Comparison of ENCODE assay signal across 8 cellular contexts in genomic region chr1:1440941-1441888, GRCh38. TPM values are rescaled to one million over a fixed set of nuclear protein-coding genes. Genes with fewer than 3 reads are reported as not detected.
DNase-seq lines count a peak whose midpoint lies in the region; ATAC-seq, FAIRE-seq and TF ChIP-seq lines count a peak whose summit lies in the region.

No MANE protein-coding gene starts in this region.

- DNase-seq in GM18507 (ENCODE audit: extremely low spot score, insufficient read length, low read depth) (peak; percentile 77), T follicular helper cell (ENCODE audit: low read depth) (peak; percentile 40), astrocyte (ENCODE audit: low read depth) (no peak), keratinocyte (ENCODE audit: low read depth, low spot score) (no peak), COR-L47 (lab: John Stamatoyannopoulos, UW) (no peak)
- peak; percentile 35 to 66 for DNase-seq in stimulated activated CD4-positive, alpha-beta T cell treated with anti-CD3 and anti-CD28 coated beads, Interleukin-4, amount 100 ng/mL, for 4 hours

- H3K9ac ChIP-seq in astrocyte (ENCODE audit: low read length), result no peak overlapping the region
- H3K9ac ChIP-seq in keratinocyte (ENCODE audit: control insufficient read depth, extremely low read depth, insufficient read depth, low read length), result no peak overlapping the region

- H3K27me3 ChIP-seq in astrocyte (ENCODE audit: insufficient read depth, low read length), result no peaks in the 10 kb centered on the region
- H3K27me3 ChIP-seq in keratinocyte (ENCODE audit: control insufficient read depth, extremely low read depth, insufficient read depth, low read length), result no peaks in the 10 kb centered on the region

- H3K4me3 Mint-ChIP-seq in astrocyte (ENCODE audit: unreplicated experiment), result no peak overlapping the region

- H3K36me3 ChIP-seq in astrocyte (ENCODE audit: insufficient read depth, low read length) (no peaks in the 10 kb centered on the region), keratinocyte (ENCODE audit: control insufficient read depth in 2 of 2, extremely low read depth in 1 of 2, insufficient read depth in 2 of 2, low read length in 2 of 2) (no peaks in the 10 kb centered on the region)

- no peaks in the 10 kb centered on the region for H3K27me3 Mint-ChIP-seq in astrocyte (ENCODE audit: low read depth, unreplicated experiment)

- no peaks in the 10 kb centered on the region for H3K36me3 Mint-ChIP-seq in astrocyte (ENCODE audit: low read depth, unreplicated experiment)

- H2AFZ ChIP-seq in astrocyte (ENCODE audit: low read depth, low read length) (no peak overlapping the region), keratinocyte (ENCODE audit: control insufficient read depth, low read length) (no peak overlapping the region)

- no peak for ATAC-seq in HG03108 (IDR thresholded peaks at IDR 0.05; ENCODE audit: unreplicated experiment)

- peaks cover 2% of the 10 kb centered on the region for H3K4me1 ChIP-seq in astrocyte (ENCODE audit: insufficient read depth, low read length)
- H3K4me1 ChIP-seq in keratinocyte (ENCODE audit: control insufficient read depth, extremely low read depth, insufficient read depth, low read length), result peaks cover 1% of the 10 kb centered on the region

- H3K27ac ChIP-seq in 22Rv1 (no peak overlapping the region), astrocyte (ENCODE audit: low read depth, low read length) (no peak overlapping the region), keratinocyte (ENCODE audit: control insufficient read depth, insufficient read depth, low read length) (no peak overlapping the region)

- TF ChIP-seq CTCF in 22Rv1 (IDR thresholded peaks at IDR 0.05) (peak; percentile 99), astrocyte (IDR thresholded peaks at IDR 0.05; ENCODE audit: insufficient read depth, low read depth, low read length) (peak; percentile 49), keratinocyte (optimal IDR thresholded peaks at IDR 0.05 in 1 of 3, IDR thresholded peaks at IDR 0.05 in 1 of 3, conservative IDR thresholded peaks at IDR 0.05 in 1 of 3; ENCODE audit: extremely low read depth in 1 of 3, insufficient read depth in 2 of 3, low read length in 3 of 3) (peak; percentile 88 to 98 (median 93))

- dilution Hi-C loops in keratinocyte (cut with MboI; ENCODE audit: extremely low pct_ligation_motif_present, low sequenced_read_pairs), result no loop called here

- no peaks in the 10 kb centered on the region for H3K79me2 ChIP-seq in astrocyte (ENCODE audit: insufficient read depth, low read length)
- H3K79me2 ChIP-seq in keratinocyte (ENCODE audit: control insufficient read depth, insufficient read depth, low read length), result no peaks in the 10 kb centered on the region

- H3K9me3 ChIP-seq in astrocyte (ENCODE audit: insufficient read depth, low read depth, low read length) (no peaks in the 10 kb centered on the region), keratinocyte (ENCODE audit: control insufficient read depth, low read depth, low read length) (no peaks in the 10 kb centered on the region)

- H3K4me1 Mint-ChIP-seq in astrocyte (ENCODE audit: low read depth, unreplicated experiment), result peaks cover 5% of the 10 kb centered on the region

- no peak overlapping the region for H3K4me2 ChIP-seq in astrocyte (ENCODE audit: low read length)
- no peak overlapping the region for H3K4me2 ChIP-seq in keratinocyte (ENCODE audit: control insufficient read depth, extremely low read depth, insufficient read depth, low read depth, low read length)

- peaks cover 6% of the 10 kb centered on the region for H4K20me1 ChIP-seq in astrocyte (ENCODE audit: insufficient read depth, low read length)
- H4K20me1 ChIP-seq in keratinocyte (ENCODE audit: control insufficient read depth, extremely low read depth, insufficient read depth, low read length), result peaks cover 2% of the 10 kb centered on the region

- H3K9me1 ChIP-seq in keratinocyte (ENCODE audit: control insufficient read depth, extremely low read depth, insufficient read depth, low read length), result no peaks in the 10 kb centered on the region

- FAIRE-seq in GM18507 (lab: Jason Lieb, UNC) (peak; percentile 69), astrocyte (lab: Jason Lieb, UNC) (no peak), keratinocyte (lab: Jason Lieb, UNC) (no peak)

- H3K4me3 ChIP-seq in astrocyte (ENCODE audit: insufficient read depth, low read depth, low read length) (no peak overlapping the region), keratinocyte (ENCODE audit: control insufficient read depth in 2 of 3, extremely low read depth in 1 of 3, insufficient read depth in 2 of 3, low read depth in 1 of 3, low read length in 3 of 3) (no peak overlapping the region)

- H3K9me3 Mint-ChIP-seq in astrocyte (ENCODE audit: unreplicated experiment), result no peaks in the 10 kb centered on the region

- H3K27ac Mint-ChIP-seq in astrocyte (ENCODE audit: unreplicated experiment), result peak overlapping the region; percentile 34

RNA-seq across cellular contexts. Expression of gene VWA1, which starts 5.7 kb away (rescaled TPM):
- total RNA-seq in astrocyte, result 60.4 and 81.2 TPM in 2 replicates
- 5.0 to 6.7 TPM (median 6.5 TPM) in 3 replicates for polyA plus RNA-seq in keratinocyte
- 0.79 TPM for polyA plus RNA-seq in keratinocyte (2011; ENCODE audit: low read depth)
- 1.4 and 3.9 TPM in 2 replicates for polyA plus RNA-seq in keratinocyte (2011; cell fraction: cytosol; rRNA removed)
- 5.0 and 8.3 TPM in 2 replicates for polyA plus RNA-seq in keratinocyte (2011; cell fraction: nucleus; rRNA removed)
- polyA plus RNA-seq in keratinocyte (2012; ENCODE audit: low replicate concordance), result 3.7 and 16.1 TPM in 2 replicates
- 1.7 to 3.9 TPM (median 2.3 TPM) in 3 replicates for polyA minus RNA-seq in keratinocyte
- 10.6 TPM for polyA minus RNA-seq in keratinocyte (2011; cell fraction: cytosol; rRNA and poly(A)+ RNA removed)
- polyA minus RNA-seq in keratinocyte (2011; cell fraction: nucleus; rRNA and poly(A)+ RNA removed), result 4.7 and 7.9 TPM in 2 replicates

RNA-seq across cellular contexts. Expression of gene ATAD3C, which starts 8.3 kb away (rescaled TPM):
- total RNA-seq in astrocyte, result 1.8 and 2.5 TPM in 2 replicates
- polyA plus RNA-seq in keratinocyte, result 0.39 to 0.72 TPM (median 0.45 TPM) in 3 replicates
- not detected for polyA plus RNA-seq in keratinocyte (2011; ENCODE audit: low read depth)
- 0.26 and 0.73 TPM in 2 replicates for polyA plus RNA-seq in keratinocyte (2011; cell fraction: cytosol; rRNA removed)
- 0.13 and 0.16 TPM in 2 replicates for polyA plus RNA-seq in keratinocyte (2011; cell fraction: nucleus; rRNA removed)
- 0.42 and 0.49 TPM in 2 replicates for polyA plus RNA-seq in keratinocyte (2012; ENCODE audit: low replicate concordance)
- polyA minus RNA-seq in keratinocyte, result 0.45 TPM in 1 of 3 replicates, not detected in the others
- not detected for polyA minus RNA-seq in keratinocyte (2011; cell fraction: cytosol; rRNA and poly(A)+ RNA removed)
- not detected in 2 replicates for polyA minus RNA-seq in keratinocyte (2011; cell fraction: nucleus; rRNA and poly(A)+ RNA removed)

RNA-seq across cellular contexts. Expression of gene ANKRD65, which starts 20.1 kb away (rescaled TPM):
- 0.64 TPM in 1 of 2 replicates, not detected in the other for total RNA-seq in astrocyte
- polyA plus RNA-seq in keratinocyte, result 4.6 to 6.5 TPM (median 5.1 TPM) in 3 replicates
- polyA plus RNA-seq in keratinocyte (2011; ENCODE audit: low read depth), result 0.45 TPM
- polyA plus RNA-seq in keratinocyte (2011; cell fraction: cytosol; rRNA removed), result 2.9 and 4.5 TPM in 2 replicates
- polyA plus RNA-seq in keratinocyte (2011; cell fraction: nucleus; rRNA removed), result 4.0 and 5.7 TPM in 2 replicates
- polyA plus RNA-seq in keratinocyte (2012; ENCODE audit: low replicate concordance), result 2.4 and 7.2 TPM in 2 replicates
- 0.64 to 1.9 TPM (median 1.0 TPM) in 3 replicates for polyA minus RNA-seq in keratinocyte
- 6.5 TPM for polyA minus RNA-seq in keratinocyte (2011; cell fraction: cytosol; rRNA and poly(A)+ RNA removed)
- polyA minus RNA-seq in keratinocyte (2011; cell fraction: nucleus; rRNA and poly(A)+ RNA removed), result 0.62 and 1.6 TPM in 2 replicates

RNA-seq across cellular contexts. Expression of gene ATAD3B, which starts 30.4 kb away (rescaled TPM):
- total RNA-seq in astrocyte, result 55.3 and 63.0 TPM in 2 replicates
- polyA plus RNA-seq in keratinocyte, result 18.4 to 24.9 TPM (median 20.6 TPM) in 3 replicates
- 7.0 TPM for polyA plus RNA-seq in keratinocyte (2011; ENCODE audit: low read depth)
- polyA plus RNA-seq in keratinocyte (2011; cell fraction: cytosol; rRNA removed), result 5.6 and 13.4 TPM in 2 replicates
- 62.1 and 71.7 TPM in 2 replicates for polyA plus RNA-seq in keratinocyte (2011; cell fraction: nucleus; rRNA removed)
- 13.6 and 24.6 TPM in 2 replicates for polyA plus RNA-seq in keratinocyte (2012; ENCODE audit: low replicate concordance)
- polyA minus RNA-seq in keratinocyte, result 10.3 to 16.7 TPM (median 12.5 TPM) in 3 replicates
- 21.3 TPM for polyA minus RNA-seq in keratinocyte (2011; cell fraction: cytosol; rRNA and poly(A)+ RNA removed)
- polyA minus RNA-seq in keratinocyte (2011; cell fraction: nucleus; rRNA and poly(A)+ RNA removed), result 31.8 and 34.4 TPM in 2 replicates

RNA-seq across cellular contexts. Expression of gene MRPL20, which starts 34.1 kb away (rescaled TPM):
- 87.3 and 88.5 TPM in 2 replicates for total RNA-seq in astrocyte
- polyA plus RNA-seq in keratinocyte, result 94.3 to 169 TPM (median 133 TPM) in 3 replicates
- 31.7 TPM for polyA plus RNA-seq in keratinocyte (2011; ENCODE audit: low read depth)
- polyA plus RNA-seq in keratinocyte (2011; cell fraction: cytosol; rRNA removed), result 121 and 139 TPM in 2 replicates
- polyA plus RNA-seq in keratinocyte (2011; cell fraction: nucleus; rRNA removed), result 71.0 and 73.2 TPM in 2 replicates
- 118 and 167 TPM in 2 replicates for polyA plus RNA-seq in keratinocyte (2012; ENCODE audit: low replicate concordance)
- 42.8 to 84.5 TPM (median 75.4 TPM) in 3 replicates for polyA minus RNA-seq in keratinocyte
- polyA minus RNA-seq in keratinocyte (2011; cell fraction: cytosol; rRNA and poly(A)+ RNA removed), result 137 TPM
- polyA minus RNA-seq in keratinocyte (2011; cell fraction: nucleus; rRNA and poly(A)+ RNA removed), result 25.4 and 27.8 TPM in 2 replicates

Comparison
In these comparisons a context has a peak if more than half of its experiments do, and no peak if none do; other contexts are left out.
1. CTCF ChIP-seq: peak in every context shown above with its lines; median percentile 99 in 22Rv1; 93 in keratinocyte; 49 in astrocyte.
2. DNase-seq: peak in GM18507 (single experiment), T follicular helper cell (single experiment) and stimulated activated CD4-positive, alpha-beta T cell treated with anti-CD3 and anti-CD28 coated beads, Interleukin-4, amount 100 ng/mL, for 4 hours (2 of 2); none in astrocyte (single experiment), keratinocyte (single experiment) and COR-L47 (single experiment).